8 cellular contexts compared by ENCODE assay signal in genomic region chr12:107317751-107318553, GRCh38.
A peak's percentile ranks its signal among the peaks of the same experiment; 100 is the strongest.
DNase-seq lines count a peak whose midpoint lies in the region; ATAC-seq, FAIRE-seq and TF ChIP-seq lines count a peak whose summit lies in the region.

No MANE protein-coding gene starts in this region.

- H3K36me3 ChIP-seq in RWPE2 (ENCODE audit: low read depth) (no peaks in the 10 kb centered on the region), gastroesophageal sphincter (no peaks in the 10 kb centered on the region), subcutaneous abdominal adipose tissue (ENCODE audit: control insufficient read depth in 5 of 5, insufficient read depth in 5 of 5, low read length in 5 of 5) (no peaks in the 10 kb centered on the region)

- H3K27ac ChIP-seq in RWPE2 (ENCODE audit: poor library complexity, severe bottlenecking) (peak overlapping the region; percentile 60), gastroesophageal sphincter (no peak overlapping the region), subcutaneous abdominal adipose tissue (ENCODE audit: low read depth, low read length) (no peak overlapping the region)

- H3K4me3 ChIP-seq in RWPE2 (ENCODE audit: severe bottlenecking), result peak overlapping the region; percentile 56
- H3K4me3 ChIP-seq in gastroesophageal sphincter, result peak overlapping the region in 1 of 2 donors; percentile 44
- H3K4me3 ChIP-seq in subcutaneous abdominal adipose tissue (ENCODE audit: low read depth in 1 of 5, low read length in 5 of 5), result peak overlapping the region; percentile 44 to 82 (median 59)

- TF ChIP-seq POLR2A in gastroesophageal sphincter (IDR thresholded peaks at IDR 0.05), result no peak

- no peak for FAIRE-seq in D721Med (lab: Jason Lieb, UNC)

- TF ChIP-seq EP300 in Ishikawa (IDR thresholded peaks at IDR 0.05; ENCODE audit: borderline replicate concordance) (no peak; the same call in 1 of the 2 replicates), gastroesophageal sphincter (IDR thresholded peaks at IDR 0.05) (no peak)

- TF ChIP-seq CTCF in D721Med (IDR thresholded peaks at IDR 0.05; ENCODE audit: insufficient read depth, missing control alignments), result no peak
- TF ChIP-seq CTCF in RWPE2 (IDR thresholded peaks at IDR 0.05; ENCODE audit: poor library complexity, severe bottlenecking), result peak; percentile 56
- TF ChIP-seq CTCF in gastroesophageal sphincter (IDR thresholded peaks at IDR 0.05), result no peak

- DNase-seq in D721Med (ENCODE audit: insufficient read length, low spot score) (peak; percentile 81), RWPE2 (ENCODE audit: low spot score) (peak; percentile 96), nucleus accumbens (lab: John Stamatoyannopoulos, UW) (peak in 29 of 56 donors; percentile 4 to 70 (median 23))
- DNase-seq in activated naive CD4-positive, alpha-beta T cell (lab: John Stamatoyannopoulos, UW), result peak; percentile 46 to 83 (median 64)

- peak overlapping the region in 1 of 5 donors; percentile 41 for H3K9ac ChIP-seq in subcutaneous abdominal adipose tissue (ENCODE audit: low read length in 5 of 5)

- H3K27me3 ChIP-seq in RWPE2 (ENCODE audit: insufficient read depth, poor library complexity, severe bottlenecking) (no peaks in the 10 kb centered on the region), gastroesophageal sphincter (peaks cover 93% of the 10 kb centered on the region), subcutaneous abdominal adipose tissue (ENCODE audit: control insufficient read depth in 5 of 5, insufficient read depth in 4 of 5, low read length in 5 of 5) (peaks cover 18 to 47% (median 30%) of the 10 kb centered on the region in 5 donors)

- H3K9me3 ChIP-seq in RWPE2 (ENCODE audit: severe bottlenecking), result no peaks in the 10 kb centered on the region
- no peaks in the 10 kb centered on the region for H3K9me3 ChIP-seq in gastroesophageal sphincter
- no peaks in the 10 kb centered on the region for H3K9me3 ChIP-seq in subcutaneous abdominal adipose tissue (ENCODE audit: control insufficient read depth in 5 of 5, low read length in 5 of 5)

- WGBS in gastroesophageal sphincter (ENCODE audit: low coverage in 1 of 2), 2 donors, result 4% methylated on average over 18 of the region's 58 CpGs; no CpG with 5 or more reads in 1 of the 2 donors

- peak; percentile 8; the same call in 1 of the 2 replicates for TF ChIP-seq RAD21 in Ishikawa (IDR thresholded peaks at IDR 0.05; ENCODE audit: low read depth)

- H3K4me1 ChIP-seq in RWPE2 (ENCODE audit: insufficient read depth, poor library complexity, severe bottlenecking), result no peaks in the 10 kb centered on the region
- peaks cover 0 to 41% (median 18%) of the 10 kb centered on the region in 3 donors for H3K4me1 ChIP-seq in gastroesophageal sphincter
- H3K4me1 ChIP-seq in subcutaneous abdominal adipose tissue (ENCODE audit: control insufficient read depth in 5 of 5, insufficient read depth in 5 of 5, low read length in 5 of 5), result peaks cover 0 to 43% (median 40%) of the 10 kb centered on the region in 5 donors

- peak; percentile 81 for ATAC-seq in RWPE2 (ENCODE audit: low read depth)
- peak; percentile 42 for ATAC-seq in gastroesophageal sphincter
- ATAC-seq in GM21529 (IDR thresholded peaks at IDR 0.05; ENCODE audit: unreplicated experiment), result no peak

TF ChIP-seq in Ishikawa, 13 proteins besides CTCF, POLR2A, EP300 and RAD21:
- TF ChIP-seq TAF1 (IDR thresholded peaks at IDR 0.05; ENCODE audit: low read depth), result peak; percentile 50; the same call in 1 of the 2 replicates
- TF ChIP-seq USF1 (IDR thresholded peaks at IDR 0.05), result 0 out of 2 replicates have a peak, but pooled peaks have one; percentile 13
- no peak for TF ChIP-seq TEAD4 (IDR thresholded peaks at IDR 0.05)
- TF ChIP-seq YY1 (IDR thresholded peaks at IDR 0.05; ENCODE audit: low read depth), result 0 out of 2 replicates have a peak, but pooled peaks have one; percentile 9
- TF ChIP-seq MAX (IDR thresholded peaks at IDR 0.05), result peak; percentile 56

Comparison
In these comparisons a context has a peak if more than half of its experiments do, and no peak if none do; other contexts are left out.
1. DNase-seq: peak in every context shown above with its lines; median percentile 96 in RWPE2; 81 in D721Med; 64 in activated naive CD4-positive, alpha-beta T cell; 23 in nucleus accumbens.